In genomic region chr6:10398439-10399218, GRCh38 we compare ENCODE assay signal across 18 cellular contexts. TPM values are rescaled to one million over a fixed set of nuclear protein-coding genes. Genes with fewer than 3 reads are reported as not detected.
DNase-seq lines count a peak whose midpoint lies in the region; ATAC-seq, FAIRE-seq and TF ChIP-seq lines count a peak whose summit lies in the region.
"Had no signal": no experiment of that assay in that cellular context is flagged by ENCODE, and none has a peak within 500 bp of the region (broad histone marks: within the 10 kb centered on the region; RNA-seq: fewer than 3 reads in every experiment).

No MANE protein-coding gene starts in this region.

- no peak overlapping the region for H3K4me3 ChIP-seq in RWPE2 (ENCODE audit: severe bottlenecking)
- no peak overlapping the region for H3K4me3 ChIP-seq in neural progenitor cell
- H3K4me3 ChIP-seq: colonic mucosa, lung had no signal

- H2AFZ ChIP-seq in neural progenitor cell (replicated peaks): no peak overlapping the region

- H3K36me3 ChIP-seq in RWPE2 (ENCODE audit: low read depth): peaks cover 66% of the 10 kb centered on the region
- no peaks in the 10 kb centered on the region for H3K36me3 ChIP-seq in neural progenitor cell
- H3K36me3 ChIP-seq: colonic mucosa had no signal

- H3F3A ChIP-seq in neural progenitor cell (ENCODE audit: low read depth): peaks cover 27% of the 10 kb centered on the region

- no peak overlapping the region for H3K4me3 Mint-ChIP-seq in neural progenitor cell
- H3K4me3 Mint-ChIP-seq: activated naive CD4-positive, alpha-beta T cell treated with anti-CD3 and anti-CD28 coated beads, Interleukin-2, amount 10 ng/mL, durations not matched to agents 7 days and 5 days; CD8-positive, alpha-beta memory T cell; naive thymus-derived CD4-positive, alpha-beta T cell had no signal

- no peaks in the 10 kb centered on the region for H3K79me2 ChIP-seq in neural progenitor cell (ENCODE audit: low read depth)

- H3K4me1 Mint-ChIP-seq in neural progenitor cell: peaks cover 12% of the 10 kb centered on the region

- no peak overlapping the region for H3K4me2 ChIP-seq in neural progenitor cell

- H3K36me3 Mint-ChIP-seq in neural progenitor cell: no peaks in the 10 kb centered on the region

- H3K4me1 ChIP-seq in RWPE2 (ENCODE audit: insufficient read depth, poor library complexity, severe bottlenecking) (peaks cover 41% of the 10 kb centered on the region), neural progenitor cell (no peaks in the 10 kb centered on the region)
- H3K4me1 ChIP-seq: colonic mucosa had no signal

- peak; percentile 40 for DNase-seq in ELF-1 (ENCODE audit: low read depth, low spot score)
- DNase-seq in RWPE2 (ENCODE audit: low spot score): no peak
- DNase-seq in epithelial cell of prostate (ENCODE audit: low read depth, low spot score): no peak
- peak; percentile 36 for DNase-seq in neural progenitor cell (ENCODE audit: low spot score)
- DNase-seq in CD1c-positive myeloid dendritic cell (ENCODE audit: extremely low spot score): no peak
- no peak for DNase-seq in T-helper 1 cell
- DNase-seq in GM19239 (ENCODE audit: insufficient read length, low spot score): no peak
- DNase-seq: activated CD4-positive, alpha-beta T cell treated with anti-CD3 and anti-CD28 coated beads, Interleukin-2, amount 50 U/mL, for 4 hours; activated naive CD4-positive, alpha-beta T cell treated with anti-CD3 and anti-CD28 coated beads, Interleukin-2, amount 10 ng/mL, durations not matched to agents 7 days and 5 days; activated T-cell treated with anti-CD3 and anti-CD28 coated beads, Interleukin-2, amount 50 U/mL, for 1 hour; CD8-positive, alpha-beta memory T cell; colonic mucosa; immature natural killer cell; naive thymus-derived CD4-positive, alpha-beta T cell; NCI-H2081; NCI-H510A had no signal

- ATAC-seq in RWPE2 (ENCODE audit: low read depth) (no peak), HG03520 (IDR thresholded peaks at IDR 0.05; ENCODE audit: unreplicated experiment) (no peak)
- ATAC-seq: naive thymus-derived CD4-positive, alpha-beta T cell had no signal

- no peak overlapping the region for H3K9ac ChIP-seq in neural progenitor cell

- H3K27ac ChIP-seq in RWPE2 (ENCODE audit: poor library complexity, severe bottlenecking) (peak overlapping the region; percentile 91), epithelial cell of prostate (peak overlapping the region; percentile 97), neural progenitor cell (no peak overlapping the region)
- H3K27ac ChIP-seq: colonic mucosa had no signal

- H4K20me1 ChIP-seq in neural progenitor cell (ENCODE audit: low read depth): peaks cover 59% of the 10 kb centered on the region

- no peaks in the 10 kb centered on the region for H3K9me3 ChIP-seq in RWPE2 (ENCODE audit: severe bottlenecking)
- no peaks in the 10 kb centered on the region for H3K9me3 ChIP-seq in neural progenitor cell (ENCODE audit: low read depth)
- H3K9me3 ChIP-seq: colonic mucosa had no signal

- H3K9me3 Mint-ChIP-seq in neural progenitor cell: peaks cover 7% of the 10 kb centered on the region

- no peak overlapping the region for H3K27ac Mint-ChIP-seq in neural progenitor cell
- H3K27ac Mint-ChIP-seq: activated naive CD4-positive, alpha-beta T cell treated with anti-CD3 and anti-CD28 coated beads, Interleukin-2, amount 10 ng/mL, durations not matched to agents 7 days and 5 days; CD8-positive, alpha-beta memory T cell; immature natural killer cell; naive thymus-derived CD4-positive, alpha-beta T cell had no signal

- H3K27me3 ChIP-seq in RWPE2 (ENCODE audit: insufficient read depth, poor library complexity, severe bottlenecking) (no peaks in the 10 kb centered on the region), neural progenitor cell (peaks cover 100% of the 10 kb centered on the region)

- TF ChIP-seq CTCF in RWPE2 (IDR thresholded peaks at IDR 0.05; ENCODE audit: poor library complexity, severe bottlenecking): no peak
- TF ChIP-seq CTCF in neural progenitor cell (IDR thresholded peaks at IDR 0.05): no peak

- no peak for FAIRE-seq in GM19239 (lab: Jason Lieb, UNC)

- H3K27me3 Mint-ChIP-seq in neural progenitor cell (ENCODE audit: insufficient read depth, low read depth): peaks cover 85% of the 10 kb centered on the region

RNA-seq across cellular contexts. Expression of gene TFAP2A, which starts 16.2 kb away (rescaled TPM):
- 0.39 and 0.65 TPM in 2 replicates for total RNA-seq in neural progenitor cell (ENCODE audit: low replicate concordance)
- total RNA-seq: CD8-positive, alpha-beta memory T cell; naive thymus-derived CD4-positive, alpha-beta T cell had no signal

Comparison
In these comparisons a context has a peak if more than half of its experiments do, and no peak if none do; other contexts are left out.
1. DNase-seq: peak in ELF-1 (single experiment) and neural progenitor cell (single experiment); none in RWPE2 (single experiment), epithelial cell of prostate (single experiment), CD1c-positive myeloid dendritic cell (single experiment), T-helper 1 cell (0 of 5) and GM19239 (single experiment).